ENCODE assay signal across 1 cellular context in the genomic region with DNA sequence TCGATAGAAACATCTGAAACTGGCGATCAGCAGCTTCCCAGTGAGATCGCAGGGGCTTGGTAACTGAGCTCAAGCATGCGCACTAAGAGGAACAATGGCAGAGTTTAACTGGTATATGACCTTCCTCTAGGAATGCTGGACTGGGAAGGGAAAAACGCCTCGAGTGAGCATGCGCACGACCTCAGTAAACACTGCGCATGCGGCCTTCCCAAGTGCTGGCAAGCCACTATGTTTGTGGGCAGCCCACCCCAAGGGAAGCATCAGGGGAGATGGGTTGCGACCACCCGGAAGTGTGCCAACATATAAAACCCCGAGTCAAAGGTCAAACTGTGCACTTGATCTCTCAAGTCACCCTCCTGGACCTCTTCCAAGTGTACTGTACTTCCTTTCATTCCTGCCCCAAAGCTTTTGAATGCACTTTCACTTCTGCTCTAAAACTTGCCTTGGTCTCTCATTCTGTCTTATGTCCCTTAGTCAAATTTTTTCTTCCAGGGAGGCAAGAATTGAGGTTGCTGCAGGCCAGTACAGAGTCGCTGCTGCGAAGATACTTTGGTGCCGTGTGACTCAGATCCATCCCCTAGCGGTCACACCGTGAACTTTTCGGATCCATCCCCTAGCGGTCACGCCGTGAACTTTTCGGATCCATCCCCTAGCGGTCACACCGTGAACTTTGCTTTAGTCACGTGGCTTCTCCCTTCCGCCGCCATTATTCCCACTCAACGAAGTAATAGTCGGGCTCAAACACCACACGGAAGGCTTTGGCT.
TF ChIP-seq lines count a peak whose summit lies in the region.

No MANE protein-coding gene starts in this region.

TF ChIP-seq in K562, 482 proteins besides CTCF, POLR2A, EP300 and RAD21 (continued from another document and continues in another):
- TF ChIP-seq TSC22D4 (tag; IDR thresholded peaks at IDR 0.05) = no peak
- TF ChIP-seq POLR2AphosphoS5 (IDR thresholded peaks at IDR 0.05; ENCODE audit: control insufficient read depth, insufficient read depth, low read depth, low read length) = no peak
- no peak for TF ChIP-seq ZNF217 (CRISPR knock-in tag; IDR thresholded peaks at IDR 0.05)
- TF ChIP-seq PHB2 (IDR thresholded peaks at IDR 0.05; ENCODE audit: low read depth) = no peak
- TF ChIP-seq, protein P1, sequence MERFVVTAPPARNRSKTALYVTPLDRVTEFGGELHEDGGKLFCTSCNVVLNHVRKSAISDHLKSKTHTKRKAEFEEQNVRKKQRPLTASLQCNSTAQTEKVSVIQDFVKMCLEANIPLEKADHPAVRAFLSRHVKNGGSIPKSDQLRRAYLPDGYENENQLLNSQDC (CRISPR knock-in tag; IDR thresholded peaks at IDR 0.05) = no peak
- TF ChIP-seq ZNF263 (CRISPR knock-in tag; IDR thresholded peaks at IDR 0.05; ENCODE audit: borderline replicate concordance) = no peak
- TF ChIP-seq HBP1 (CRISPR knock-in tag; IDR thresholded peaks at IDR 0.05) = no peak
- no peak for TF ChIP-seq FOXA3 (CRISPR knock-in tag; conservative IDR thresholded peaks at IDR 0.05 in 1 of 2, IDR thresholded peaks at IDR 0.05 in 1 of 2)
- no peak for TF ChIP-seq PREB (CRISPR knock-in tag; IDR thresholded peaks at IDR 0.05)
- TF ChIP-seq ZBTB9 (CRISPR knock-in tag; IDR thresholded peaks at IDR 0.05) = no peak
- no peak for TF ChIP-seq ZNF23 (CRISPR knock-in tag; IDR thresholded peaks at IDR 0.05)
- TF ChIP-seq MED1 (CRISPR knock-in tag; IDR thresholded peaks at IDR 0.05; ENCODE audit: borderline replicate concordance) = no peak
- TF ChIP-seq CEBPZ (IDR thresholded peaks at IDR 0.05; ENCODE audit: borderline replicate concordance, low read depth, low read length) = no peak
- TF ChIP-seq PHTF2 (CRISPR knock-in tag; IDR thresholded peaks at IDR 0.05) = no peak
- TF ChIP-seq, protein P2, sequence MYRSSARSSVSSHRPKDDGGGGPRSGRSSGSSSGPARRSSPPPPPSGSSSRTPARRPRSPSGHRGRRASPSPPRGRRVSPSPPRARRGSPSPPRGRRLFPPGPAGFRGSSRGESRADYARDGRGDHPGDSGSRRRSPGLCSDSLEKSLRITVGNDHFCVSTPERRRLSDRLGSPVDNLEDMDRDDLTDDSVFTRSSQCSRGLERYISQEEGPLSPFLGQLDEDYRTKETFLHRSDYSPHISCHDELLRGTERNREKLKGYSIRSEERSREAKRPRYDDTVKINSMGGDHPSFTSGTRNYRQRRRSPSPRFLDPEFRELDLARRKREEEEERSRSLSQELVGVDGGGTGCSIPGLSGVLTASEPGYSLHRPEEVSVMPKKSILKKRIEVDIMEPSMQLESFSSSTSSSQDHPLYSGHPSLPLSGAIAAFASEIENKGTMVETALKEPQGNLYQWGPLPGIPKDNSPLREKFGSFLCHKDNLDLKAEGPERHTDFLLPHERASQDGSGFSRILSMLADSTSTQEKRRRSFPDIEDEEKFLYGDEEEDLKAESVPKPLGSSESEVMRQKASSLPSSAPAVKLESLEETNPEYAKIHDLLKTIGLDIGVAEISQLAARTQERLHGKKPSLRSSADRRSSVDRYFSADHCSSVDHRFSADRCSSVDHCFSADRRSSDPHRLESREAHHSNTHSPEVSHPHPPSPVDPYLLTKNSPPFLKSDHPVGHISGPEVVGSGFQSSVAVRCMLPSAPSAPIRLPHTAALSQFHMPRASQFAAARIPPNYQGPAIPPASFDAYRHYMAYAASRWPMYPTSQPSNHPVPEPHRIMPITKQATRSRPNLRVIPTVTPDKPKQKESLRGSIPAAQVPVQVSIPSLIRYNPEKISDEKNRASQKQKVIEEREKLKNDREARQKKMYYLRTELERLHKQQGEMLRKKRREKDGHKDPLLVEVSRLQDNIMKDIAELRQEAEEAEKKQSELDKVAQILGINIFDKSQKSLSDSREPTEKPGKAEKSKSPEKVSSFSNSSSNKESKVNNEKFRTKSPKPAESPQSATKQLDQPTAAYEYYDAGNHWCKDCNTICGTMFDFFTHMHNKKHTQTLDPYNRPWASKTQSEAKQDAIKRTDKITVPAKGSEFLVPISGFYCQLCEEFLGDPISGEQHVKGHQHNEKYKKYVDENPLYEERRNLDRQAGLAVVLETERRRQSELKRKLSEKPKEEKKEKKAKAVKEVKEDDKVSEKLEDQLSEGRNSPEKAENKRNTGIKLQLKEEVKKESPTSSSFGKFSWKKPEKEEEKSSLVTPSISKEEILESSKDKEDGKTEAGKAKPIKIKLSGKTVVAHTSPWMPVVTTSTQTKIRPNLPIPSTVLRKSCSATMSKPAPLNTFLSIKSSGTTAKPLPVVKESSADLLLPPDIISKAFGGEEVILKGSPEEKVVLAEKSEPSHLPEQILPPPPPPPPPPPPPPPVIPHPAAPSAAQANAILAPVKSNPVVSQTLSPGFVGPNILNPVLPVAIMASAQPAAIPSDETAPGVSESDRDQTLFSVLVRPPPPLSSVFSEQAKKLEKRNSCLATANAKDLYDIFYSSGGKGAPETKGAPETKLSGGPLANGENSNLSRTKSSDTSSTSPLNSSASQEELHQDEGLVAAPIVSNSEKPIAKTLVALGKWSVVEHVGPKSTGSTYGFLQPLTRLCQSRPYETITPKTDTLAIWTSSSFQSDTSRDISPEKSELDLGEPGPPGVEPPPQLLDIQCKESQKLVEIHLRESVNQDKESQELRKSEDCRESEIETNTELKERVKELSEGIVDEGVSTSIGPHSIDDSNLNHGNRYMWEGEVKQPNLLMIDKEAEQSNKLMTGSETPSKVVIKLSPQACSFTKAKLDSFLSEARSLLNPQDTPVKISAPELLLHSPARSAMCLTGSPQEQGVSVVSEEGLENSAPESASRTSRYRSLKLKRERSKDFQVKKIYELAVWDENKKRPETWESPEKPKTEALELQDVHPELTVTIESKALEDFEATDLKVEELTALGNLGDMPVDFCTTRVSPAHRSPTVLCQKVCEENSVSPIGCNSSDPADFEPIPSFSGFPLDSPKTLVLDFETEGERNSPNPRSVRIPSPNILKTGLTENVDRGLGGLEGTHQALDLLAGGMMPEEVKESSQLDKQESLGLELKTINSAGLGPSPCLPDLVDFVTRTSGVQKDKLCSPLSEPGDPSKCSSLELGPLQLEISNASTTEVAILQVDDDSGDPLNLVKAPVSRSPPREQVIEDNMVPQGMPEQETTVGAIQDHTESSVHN (IDR thresholded peaks at IDR 0.05; ENCODE audit: borderline replicate concordance in 1 of 2, low read depth in 1 of 2) = no peak
- peak; percentile 71 for TF ChIP-seq TOE1 (IDR thresholded peaks at IDR 0.05; ENCODE audit: borderline replicate concordance)
- no peak for TF ChIP-seq TOE1 (CRISPR knock-in tag; IDR thresholded peaks at IDR 0.05; ENCODE audit: borderline replicate concordance, low read depth)
- no peak for TF ChIP-seq ZMIZ1 (IDR thresholded peaks at IDR 0.05; ENCODE audit: low read depth in 2 of 2, low read length in 2 of 2)
- no peak for TF ChIP-seq ZNF274 (IDR thresholded peaks at IDR 0.05; ENCODE audit: borderline replicate concordance, low read depth, low read length)
- TF ChIP-seq YY1 (IDR thresholded peaks at IDR 0.05; ENCODE audit: borderline replicate concordance in 1 of 3, control insufficient read depth in 1 of 3, extremely low read depth in 1 of 3, insufficient read depth in 3 of 3, insufficient read length in 1 of 3, insufficient replicate concordance in 2 of 3, low read depth in 1 of 3, low read length in 2 of 3) = peak in 2 of 3 experiments; percentile 22 to 83
- no peak for TF ChIP-seq CHD1 (IDR thresholded peaks at IDR 0.05; ENCODE audit: low read length)
- TF ChIP-seq, protein P3, sequence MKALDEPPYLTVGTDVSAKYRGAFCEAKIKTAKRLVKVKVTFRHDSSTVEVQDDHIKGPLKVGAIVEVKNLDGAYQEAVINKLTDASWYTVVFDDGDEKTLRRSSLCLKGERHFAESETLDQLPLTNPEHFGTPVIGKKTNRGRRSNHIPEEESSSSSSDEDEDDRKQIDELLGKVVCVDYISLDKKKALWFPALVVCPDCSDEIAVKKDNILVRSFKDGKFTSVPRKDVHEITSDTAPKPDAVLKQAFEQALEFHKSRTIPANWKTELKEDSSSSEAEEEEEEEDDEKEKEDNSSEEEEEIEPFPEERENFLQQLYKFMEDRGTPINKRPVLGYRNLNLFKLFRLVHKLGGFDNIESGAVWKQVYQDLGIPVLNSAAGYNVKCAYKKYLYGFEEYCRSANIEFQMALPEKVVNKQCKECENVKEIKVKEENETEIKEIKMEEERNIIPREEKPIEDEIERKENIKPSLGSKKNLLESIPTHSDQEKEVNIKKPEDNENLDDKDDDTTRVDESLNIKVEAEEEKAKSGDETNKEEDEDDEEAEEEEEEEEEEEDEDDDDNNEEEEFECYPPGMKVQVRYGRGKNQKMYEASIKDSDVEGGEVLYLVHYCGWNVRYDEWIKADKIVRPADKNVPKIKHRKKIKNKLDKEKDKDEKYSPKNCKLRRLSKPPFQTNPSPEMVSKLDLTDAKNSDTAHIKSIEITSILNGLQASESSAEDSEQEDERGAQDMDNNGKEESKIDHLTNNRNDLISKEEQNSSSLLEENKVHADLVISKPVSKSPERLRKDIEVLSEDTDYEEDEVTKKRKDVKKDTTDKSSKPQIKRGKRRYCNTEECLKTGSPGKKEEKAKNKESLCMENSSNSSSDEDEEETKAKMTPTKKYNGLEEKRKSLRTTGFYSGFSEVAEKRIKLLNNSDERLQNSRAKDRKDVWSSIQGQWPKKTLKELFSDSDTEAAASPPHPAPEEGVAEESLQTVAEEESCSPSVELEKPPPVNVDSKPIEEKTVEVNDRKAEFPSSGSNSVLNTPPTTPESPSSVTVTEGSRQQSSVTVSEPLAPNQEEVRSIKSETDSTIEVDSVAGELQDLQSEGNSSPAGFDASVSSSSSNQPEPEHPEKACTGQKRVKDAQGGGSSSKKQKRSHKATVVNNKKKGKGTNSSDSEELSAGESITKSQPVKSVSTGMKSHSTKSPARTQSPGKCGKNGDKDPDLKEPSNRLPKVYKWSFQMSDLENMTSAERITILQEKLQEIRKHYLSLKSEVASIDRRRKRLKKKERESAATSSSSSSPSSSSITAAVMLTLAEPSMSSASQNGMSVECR (CRISPR knock-in tag; IDR thresholded peaks at IDR 0.05) = no peak
